Comparison of ENCODE assay signal across 21 cellular contexts in genomic region chrX:11754958-11755645, GRCh38.
"Had no signal": no experiment of that assay in that cellular context is flagged by ENCODE, and none has a peak within 500 bp of the region (broad histone marks: within the 10 kb centered on the region; RNA-seq: fewer than 3 reads in every experiment).

No MANE protein-coding gene starts in this region.

- H3K27ac Mint-ChIP-seq: activated naive CD8-positive, alpha-beta T cell; memory B cell; natural killer cell; stimulated activated naive B cell treated with anti-CD40 and anti-IgM and Interleukin-4, amounts not matched to agents 10 μg/mL and 1 μg/mL and 100 μg/mL, for 72 hours had no signal

- H3K9me3 ChIP-seq: left ventricle myocardium inferior, prostate gland, spleen had no signal

- H3K4me3 ChIP-seq: left ventricle myocardium inferior, prostate gland, spleen had no signal

- H3K27me3 Mint-ChIP-seq: activated naive CD8-positive, alpha-beta T cell; central memory CD8-positive, alpha-beta T cell; memory B cell; type B pancreatic cell had no signal

- H3K4me1 ChIP-seq: prostate gland had no signal

- H3K9me3 Mint-ChIP-seq: activated T-cell treated with anti-CD3 and anti-CD28 coated beads, Interleukin-2, amount 50 U/mL, for 4 hours; central memory CD8-positive, alpha-beta T cell; memory B cell; natural killer cell; type B pancreatic cell had no signal

- DNase-seq: activated CD4-positive, alpha-beta T cell treated with anti-CD3 and anti-CD28 coated beads, Interleukin-2, amount 50 U/mL, for 48 hours; activated gamma-delta T cell; activated T-cell treated with anti-CD3 and anti-CD28 coated beads, Interleukin-2, amount 50 U/mL, for 4 hours; amygdala; cortex of kidney; effector CD8-positive, alpha-beta T cell; left ventricle myocardium inferior; natural killer cell; occipital lobe; spleen; stimulated activated CD4-positive, alpha-beta T cell treated with anti-CD3 and anti-CD28 coated beads, Interleukin-1b, Interleukin-23, amount 100 ng/mL, for 48 hours; stimulated activated naive B cell treated with anti-CD40 and anti-IgM and Interleukin-4, amounts not matched to agents 10 μg/mL and 1 μg/mL and 100 μg/mL, for 72 hours; substantia nigra had no signal

- H3K4me3 Mint-ChIP-seq: activated naive CD8-positive, alpha-beta T cell; activated T-cell treated with anti-CD3 and anti-CD28 coated beads, Interleukin-2, amount 50 U/mL, for 4 hours; central memory CD8-positive, alpha-beta T cell; memory B cell; stimulated activated naive B cell treated with anti-CD40 and anti-IgM and Interleukin-4, amounts not matched to agents 10 μg/mL and 1 μg/mL and 100 μg/mL, for 72 hours had no signal

- H3K36me3 ChIP-seq: left ventricle myocardium inferior, prostate gland, spleen had no signal

- H3K27me3 ChIP-seq: spleen had no signal

- H3K36me3 Mint-ChIP-seq: activated naive CD8-positive, alpha-beta T cell; brain; memory B cell; natural killer cell; stimulated activated naive B cell treated with anti-CD40 and anti-IgM and Interleukin-4, amounts not matched to agents 10 μg/mL and 1 μg/mL and 100 μg/mL, for 72 hours; type B pancreatic cell had no signal

- H3K27ac ChIP-seq: left ventricle myocardium inferior, prostate gland, spleen had no signal

- ATAC-seq: activated CD4-positive, CD25-positive, alpha-beta regulatory T cell treated with anti-CD3 and anti-CD28 coated beads, Interleukin-2, amount 50 U/mL, for 24 hours; activated T-cell treated with anti-CD3 and anti-CD28 coated beads, Interleukin-2, amount 50 U/mL, for 4 hours; natural killer cell; sciatic nerve; stimulated activated naive B cell treated with anti-CD40 and anti-IgM and Interleukin-4, amounts not matched to agents 10 μg/mL and 1 μg/mL and 100 μg/mL, for 72 hours had no signal
